32 cellular contexts compared by ENCODE assay signal in genomic region chr4:151643564-151643963, GRCh38.
"Had no signal": no experiment of that assay in that cellular context is flagged by ENCODE, and none has a peak within 500 bp of the region (broad histone marks: within the 10 kb centered on the region; RNA-seq: fewer than 3 reads in every experiment).

No MANE protein-coding gene starts in this region.

- H3K4me1 ChIP-seq: foreskin keratinocyte had no signal

- H3K4me1 Mint-ChIP-seq: activated B cell treated with CpG ODN at 0.5 μM for 24 hours; activated T-helper 17 cell treated with anti-CD3 and anti-CD28 coated beads, Interleukin-2, amount 50 U/mL, for 72 hours; central memory CD8-positive, alpha-beta T cell had no signal

- H3K4me3 ChIP-seq: esophagus muscularis mucosa, gastrocnemius medialis, heart right ventricle, hepatocyte had no signal

- H3K27ac ChIP-seq: brain microvascular endothelial cell, esophagus muscularis mucosa, foreskin keratinocyte, heart right ventricle, hepatocyte, WERI-Rb-1 had no signal

- FAIRE-seq: astrocyte, bronchial epithelial cell had no signal

- H3K9me3 Mint-ChIP-seq: activated B cell treated with CpG ODN at 0.5 μM for 24 hours; activated CD8-positive, alpha-beta T cell treated with anti-CD3 and anti-CD28 coated beads for 36 hours; activated T-cell treated with anti-CD3 and anti-CD28 coated beads, Interleukin-2, amount 50 U/mL, for 4 hours; activated T-helper 17 cell treated with anti-CD3 and anti-CD28 coated beads, Interleukin-2, amount 50 U/mL, for 72 hours; central memory CD8-positive, alpha-beta T cell; effector memory CD8-positive, alpha-beta T cell had no signal

- ATAC-seq: activated CD4-positive, CD25-positive, alpha-beta regulatory T cell treated with anti-CD3 and anti-CD28 coated beads, Interleukin-2, amount 50 U/mL, for 24 hours; activated CD8-positive, alpha-beta T cell treated with anti-CD3 and anti-CD28 coated beads for 36 hours; activated T-cell treated with anti-CD3 and anti-CD28 coated beads, Interleukin-2, amount 50 U/mL, for 4 hours; activated T-helper 17 cell treated with anti-CD3 and anti-CD28 coated beads, Interleukin-2, amount 50 U/mL, for 72 hours; effector memory CD8-positive, alpha-beta T cell; foreskin keratinocyte; gastrocnemius medialis; heart right ventricle had no signal

- H3K36me3 Mint-ChIP-seq: activated naive CD8-positive, alpha-beta T cell had no signal

- H3K9me3 ChIP-seq: esophagus muscularis mucosa, gastrocnemius medialis, heart right ventricle had no signal

- H3K27ac Mint-ChIP-seq: activated B cell treated with CpG ODN at 0.5 μM for 24 hours; activated CD8-positive, alpha-beta T cell treated with anti-CD3 and anti-CD28 coated beads for 36 hours; activated naive CD8-positive, alpha-beta T cell; activated T-helper 17 cell treated with anti-CD3 and anti-CD28 coated beads, Interleukin-2, amount 50 U/mL, for 72 hours; effector memory CD8-positive, alpha-beta T cell had no signal

- H3K27me3 Mint-ChIP-seq: activated B cell treated with CpG ODN at 0.5 μM for 24 hours; activated CD8-positive, alpha-beta T cell treated with anti-CD3 and anti-CD28 coated beads for 36 hours; activated T-helper 17 cell treated with anti-CD3 and anti-CD28 coated beads, Interleukin-2, amount 50 U/mL, for 72 hours had no signal

- H3K27me3 ChIP-seq: brain microvascular endothelial cell, esophagus muscularis mucosa, foreskin keratinocyte, gastrocnemius medialis, heart right ventricle, hepatocyte had no signal

- DNase-seq: activated B cell treated with CpG ODN at 0.5 μM for 24 hours; activated CD4-positive, alpha-beta T cell treated with anti-CD3 and anti-CD28 coated beads for 48 hours; activated CD4-positive, alpha-beta T cell treated with anti-CD3 and anti-CD28 coated beads, Interleukin-2, amount 50 U/mL, for 1 hour; activated CD4-positive, alpha-beta T cell treated with anti-CD3 and anti-CD28 coated beads, Interleukin-2, amount 50 U/mL, for 48 hours; activated CD8-positive, alpha-beta memory T cell treated with anti-CD3 and anti-CD28 coated beads for 24 hours; activated CD8-positive, alpha-beta T cell treated with anti-CD3 and anti-CD28 coated beads for 36 hours; activated effector memory CD4-positive, alpha-beta T cell treated with Interleukin-2 at 50 U/mL for 16 hours; activated gamma-delta T cell treated with Interleukin-2 at 50 U/mL for 16 hours; activated naive CD4-positive, alpha-beta T cell treated with anti-CD3 and anti-CD28 coated beads, Interleukin-2, amount 50 U/mL, for 16 hours; activated naive CD4-positive, alpha-beta T cell treated with Interleukin-2 at 50 U/mL for 16 hours; activated T-cell treated with anti-CD3 and anti-CD28 coated beads, Interleukin-2, amount 50 U/mL, for 4 hours; amniotic stem cell; anterior cingulate cortex; brain microvascular endothelial cell; cortex of kidney; dermis blood vessel endothelial cell; effector CD4-positive, alpha-beta T cell; effector memory CD8-positive, alpha-beta T cell; erythroblast; foreskin keratinocyte; gastrocnemius medialis; heart right ventricle; T1000; WERI-Rb-1 had no signal

- H3K4me3 Mint-ChIP-seq: activated B cell treated with CpG ODN at 0.5 μM for 24 hours; activated CD8-positive, alpha-beta T cell treated with anti-CD3 and anti-CD28 coated beads for 36 hours; activated naive CD8-positive, alpha-beta T cell; activated T-cell treated with anti-CD3 and anti-CD28 coated beads, Interleukin-2, amount 50 U/mL, for 4 hours; activated T-helper 17 cell treated with anti-CD3 and anti-CD28 coated beads, Interleukin-2, amount 50 U/mL, for 72 hours; central memory CD8-positive, alpha-beta T cell; effector memory CD8-positive, alpha-beta T cell had no signal

- H3K36me3 ChIP-seq: brain microvascular endothelial cell, esophagus muscularis mucosa, gastrocnemius medialis, heart right ventricle, WERI-Rb-1 had no signal
